ENCODE assay signal across 32 cellular contexts in genomic region chr2:238838786-238839327, GRCh38. TPM values are rescaled to one million over a fixed set of nuclear protein-coding genes. Genes with fewer than 3 reads are reported as not detected.
"Had no signal": no experiment of that assay in that cellular context is flagged by ENCODE, and none has a peak within 500 bp of the region (broad histone marks: within the 10 kb centered on the region; RNA-seq: fewer than 3 reads in every experiment).

No MANE protein-coding gene starts in this region.

- H3K27ac ChIP-seq: neural progenitor cell, ovary, parathyroid adenoma, psoas muscle, skin epidermis, spleen, suprapubic skin, testis, tibial artery, transverse colon, upper lobe of left lung, vagina had no signal

- H3K9ac ChIP-seq: neural progenitor cell, parathyroid adenoma had no signal

- H3K36me3 ChIP-seq: neural progenitor cell, ovary, spleen, suprapubic skin, tibial artery, transverse colon, upper lobe of left lung, vagina had no signal

- H3K4me3 Mint-ChIP-seq: natural killer cell; nephron; neural progenitor cell; stimulated activated memory B cell treated with anti-CD40 and anti-IgM and Interleukin-4, amounts not matched to agents 10 μg/mL and 1 μg/mL and 100 μg/mL, for 72 hours; stimulated activated naive CD8-positive, alpha-beta T cell treated with anti-CD3 and anti-CD28 coated beads, Interleukin-15, amount 100 ng/mL, for 72 hours had no signal

- H3K79me2 ChIP-seq: parathyroid adenoma had no signal

- H3K9me3 Mint-ChIP-seq: natural killer cell; neural progenitor cell; stimulated activated memory B cell treated with anti-CD40 and anti-IgM and Interleukin-4, amounts not matched to agents 10 μg/mL and 1 μg/mL and 100 μg/mL, for 72 hours; stimulated activated naive CD8-positive, alpha-beta T cell treated with anti-CD3 and anti-CD28 coated beads, Interleukin-15, amount 100 ng/mL, for 72 hours had no signal

- H2AFZ ChIP-seq: neural progenitor cell, parathyroid adenoma had no signal

- FAIRE-seq: urothelium cell line had no signal

- H3K27ac Mint-ChIP-seq: natural killer cell; nephron; neural progenitor cell; progenitor cell of endocrine pancreas; stimulated activated memory B cell treated with anti-CD40 and anti-IgM and Interleukin-4, amounts not matched to agents 10 μg/mL and 1 μg/mL and 100 μg/mL, for 72 hours; stimulated activated naive CD8-positive, alpha-beta T cell treated with anti-CD3 and anti-CD28 coated beads, Interleukin-15, amount 100 ng/mL, for 72 hours had no signal

- H3K36me3 Mint-ChIP-seq: natural killer cell; neural progenitor cell; stimulated activated memory B cell treated with anti-CD40 and anti-IgM and Interleukin-4, amounts not matched to agents 10 μg/mL and 1 μg/mL and 100 μg/mL, for 72 hours had no signal

- ATAC-seq: natural killer cell; psoas muscle; right cardiac atrium; sciatic nerve; stimulated activated memory B cell treated with anti-CD40 and anti-IgM and Interleukin-4, amounts not matched to agents 10 μg/mL and 1 μg/mL and 100 μg/mL, for 72 hours; stimulated activated naive CD8-positive, alpha-beta T cell treated with anti-CD3 and anti-CD28 coated beads, Interleukin-15, amount 100 ng/mL, for 72 hours; stimulated activated naive CD8-positive, alpha-beta T cell treated with anti-CD3 and anti-CD28 coated beads, Interleukin-15, Interleukin-2, amounts not matched to agents 100 U/mL and 50 U/mL, for 24 hours had no signal

- H3K4me3 ChIP-seq: neural progenitor cell, ovary, psoas muscle, skin epidermis, smooth muscle cell, spleen, suprapubic skin, testis, tibial artery, transverse colon, upper lobe of left lung, vagina had no signal

- H3K4me1 Mint-ChIP-seq: natural killer cell; nephron; neural progenitor cell; stimulated activated memory B cell treated with anti-CD40 and anti-IgM and Interleukin-4, amounts not matched to agents 10 μg/mL and 1 μg/mL and 100 μg/mL, for 72 hours; stimulated activated naive CD8-positive, alpha-beta T cell treated with anti-CD3 and anti-CD28 coated beads, Interleukin-15, amount 100 ng/mL, for 72 hours had no signal

- H3K27me3 ChIP-seq: ovary, testis, transverse colon, upper lobe of left lung, vagina had no signal

- DNase-seq: natural killer cell; occipital lobe; ovary; posterior cingulate gyrus; psoas muscle; right cardiac atrium; spleen; stimulated activated CD4-positive, alpha-beta T cell treated with anti-CD3 and anti-CD28 coated beads, Interleukin-12 subunit alpha, Interleukin-12 subunit beta, amount 100 ng/mL, for 4 hours; stimulated activated CD4-positive, alpha-beta T cell treated with anti-CD3 and anti-CD28 coated beads, Interleukin-1b, Interleukin-23, amount 100 ng/mL, for 48 hours; stimulated activated CD4-positive, alpha-beta T cell treated with anti-CD3 and anti-CD28 coated beads, Interleukin-4, amount 100 ng/mL, for 1 hour; stimulated activated CD4-positive, alpha-beta T cell treated with anti-CD3 and anti-CD28 coated beads, Interleukin-4, amount 100 ng/mL, for 4 hours; stimulated activated CD8-positive, alpha-beta memory T cell treated with anti-CD3 and anti-CD28 coated beads, Interleukin-4, amount 100 ng/mL, for 48 hours; stimulated activated naive CD4-positive, alpha-beta T cell; stimulated activated naive CD8-positive, alpha-beta T cell treated with anti-CD3 and anti-CD28 coated beads, Interleukin-15, amount 100 ng/mL, for 72 hours; stimulated activated naive CD8-positive, alpha-beta T cell treated with anti-CD3 and anti-CD28 coated beads, Interleukin-15, Interleukin-2, amounts not matched to agents 100 U/mL and 50 U/mL, for 24 hours; substantia nigra; testis; tibial artery; transverse colon; upper lobe of left lung had no signal

- H3K4me2 ChIP-seq: neural progenitor cell, smooth muscle cell had no signal

- H3K9me3 ChIP-seq: ovary, psoas muscle, spleen, suprapubic skin, testis, tibial artery, transverse colon, vagina had no signal

- H3K4me1 ChIP-seq: neural progenitor cell, parathyroid adenoma, psoas muscle, spleen, suprapubic skin, testis, tibial artery, transverse colon, upper lobe of left lung had no signal

RNA-seq across cellular contexts. Expression of gene TWIST2, which starts 9.0 kb away (rescaled TPM):
- total RNA-seq: natural killer cell, progenitor cell of endocrine pancreas had no signal
- polyA plus RNA-seq: neural cell had no signal
